Comparison of ENCODE assay signal across 14 cellular contexts in genomic region chr1:12553963-12554362, GRCh38.
DNase-seq lines count a peak whose midpoint lies in the region; ATAC-seq and TF ChIP-seq lines count a peak whose summit lies in the region.
"Had no signal": no experiment of that assay in that cellular context is flagged by ENCODE, and none has a peak within 500 bp of the region (broad histone marks: within the 10 kb centered on the region; RNA-seq: fewer than 3 reads in every experiment).

No MANE protein-coding gene starts in this region.

- peaks cover 27% of the 10 kb centered on the region for H3K4me1 Mint-ChIP-seq in neural progenitor cell

- H3K79me2 ChIP-seq in neural progenitor cell (ENCODE audit: low read depth) = no peaks in the 10 kb centered on the region

- no peaks in the 10 kb centered on the region for H3K36me3 Mint-ChIP-seq in neural progenitor cell

- H3K4me3 ChIP-seq in right atrium auricular region (no peak overlapping the region), neural progenitor cell (no peak overlapping the region), aorta (ENCODE audit: low read length in 2 of 2) (no peak overlapping the region)

- intact Hi-C loops in cardiac septum (cut with DNase I) = no loop called here
- intact Hi-C loops in aorta (cut with DNase I) = loop anchor here in 1 of 2 donors (5.0 kb wide), 1 partner anchor 57 kb away; no protein-coding TSS in a partner anchor

- peaks cover 14% of the 10 kb centered on the region for H3K9me3 Mint-ChIP-seq in neural progenitor cell
- H3K9me3 Mint-ChIP-seq: HFFc6 had no signal

- H3K4me1 ChIP-seq in right atrium auricular region (peaks cover 0 to 44% of the 10 kb centered on the region in 2 donors), neural progenitor cell (peaks cover 17% of the 10 kb centered on the region), aorta (ENCODE audit: control insufficient read depth in 1 of 2, insufficient read depth in 2 of 2, low read length in 2 of 2) (no peaks in the 10 kb centered on the region)

- H3F3A ChIP-seq in neural progenitor cell (ENCODE audit: low read depth) = peaks cover 16% of the 10 kb centered on the region

- H3K27ac Mint-ChIP-seq in neural progenitor cell = peak overlapping the region; percentile 21
- H3K27ac Mint-ChIP-seq: HFFc6 had no signal

- ATAC-seq in aorta (ENCODE audit: low FRiP score) = no peak
- no peak for ATAC-seq in GM21619 (IDR thresholded peaks at IDR 0.05; ENCODE audit: unreplicated experiment)

- DNase-seq in right atrium auricular region (ENCODE audit: low spot score) (no peak), cardiac septum (ENCODE audit: low spot score) (no peak), caudate nucleus (lab: John Stamatoyannopoulos, UW) (peak in 2 of 61 donors; percentile 13 to 23), neural progenitor cell (ENCODE audit: low spot score) (no peak), aorta (no peak), SHP77 treated with DMSO at 0.1 percent for 48 hours (lab: John Stamatoyannopoulos, UW) (no peak), NOMO-1 (lab: John Stamatoyannopoulos, UW; ENCODE audit: unreplicated experiment in 2 of 2) (no peak)
- DNase-seq: activated CD4-positive, alpha-beta T cell treated with anti-CD3 and anti-CD28 coated beads, Interleukin-2, amount 50 U/mL, for 4 hours; activated gamma-delta T cell; Caco-2; HFFc6; NCI-H1105 treated with DMSO at 0.1 percent for 48 hours; T-helper 9 cell had no signal

- peaks cover 7% of the 10 kb centered on the region for H3K27me3 Mint-ChIP-seq in neural progenitor cell (ENCODE audit: insufficient read depth, low read depth)

- H2AFZ ChIP-seq in neural progenitor cell (replicated peaks) = no peak overlapping the region

- no peaks in the 10 kb centered on the region for H4K20me1 ChIP-seq in neural progenitor cell (ENCODE audit: low read depth)

- H3K4me3 Mint-ChIP-seq in neural progenitor cell = no peak overlapping the region
- H3K4me3 Mint-ChIP-seq: HFFc6 had no signal

- H3K27me3 ChIP-seq in right atrium auricular region (no peaks in the 10 kb centered on the region), neural progenitor cell (no peaks in the 10 kb centered on the region), aorta (ENCODE audit: control insufficient read depth in 1 of 2, insufficient read depth in 2 of 2, low read length in 1 of 2) (no peaks in the 10 kb centered on the region)

- peak overlapping the region; percentile 53 to 73 for H3K27ac ChIP-seq in right atrium auricular region
- peak overlapping the region; percentile 74 for H3K27ac ChIP-seq in caudate nucleus (ENCODE audit: low read depth, low read length)
- no peak overlapping the region for H3K27ac ChIP-seq in neural progenitor cell
- H3K27ac ChIP-seq in aorta (ENCODE audit: low read depth in 1 of 2, low read length in 2 of 2) = peak overlapping the region; percentile 84

- H3K4me2 ChIP-seq in neural progenitor cell = no peak overlapping the region

- H3K9ac ChIP-seq in neural progenitor cell = no peak overlapping the region

- no peak for TF ChIP-seq CTCF in right atrium auricular region (IDR thresholded peaks at IDR 0.05)
- no peak for TF ChIP-seq CTCF in neural progenitor cell (IDR thresholded peaks at IDR 0.05)

- WGBS in aorta, 2 donors = 46 to 53% methylated on average over 3 of the region's 3 CpGs

- H3K36me3 ChIP-seq in right atrium auricular region = no peaks in the 10 kb centered on the region
- H3K36me3 ChIP-seq in neural progenitor cell = no peaks in the 10 kb centered on the region
- no peaks in the 10 kb centered on the region for H3K36me3 ChIP-seq in aorta (ENCODE audit: control insufficient read depth in 1 of 2, insufficient read depth in 2 of 2, low read length in 1 of 2)

- H3K9me3 ChIP-seq in right atrium auricular region (no peaks in the 10 kb centered on the region), neural progenitor cell (ENCODE audit: low read depth) (no peaks in the 10 kb centered on the region), aorta (ENCODE audit: control insufficient read depth, low read length) (no peaks in the 10 kb centered on the region)
- H3K9me3 ChIP-seq: Caco-2 had no signal
